8 cellular contexts compared by ENCODE assay signal in genomic region chr17:44363613-44364159, GRCh38. TPM values are rescaled to one million over a fixed set of nuclear protein-coding genes. Genes with fewer than 3 reads are reported as not detected.
DNase-seq lines count a peak whose midpoint lies in the region; ATAC-seq and TF ChIP-seq lines count a peak whose summit lies in the region.

FAM171A2 (minus strand) TSS chr17:44363853; CDS start chr17:44363714, 139 bp downstream.

- no peaks in the 10 kb centered on the region for H3K4me1 ChIP-seq in RWPE2 (ENCODE audit: insufficient read depth, poor library complexity, severe bottlenecking)

- H3K27me3 Mint-ChIP-seq in type B pancreatic cell = peaks cover 27% of the 10 kb centered on the region

- ATAC-seq in RWPE2 (ENCODE audit: low read depth) = peak; percentile 65
- ATAC-seq in HG03108 (IDR thresholded peaks at IDR 0.05; ENCODE audit: unreplicated experiment) = no peak

- no peaks in the 10 kb centered on the region for H3K9me3 Mint-ChIP-seq in type B pancreatic cell

- H3K27ac ChIP-seq in RWPE2 (ENCODE audit: poor library complexity, severe bottlenecking) = no peak within 1 kb of the TSS

- H3K9me3 ChIP-seq in RWPE2 (ENCODE audit: severe bottlenecking) = no peaks in the 10 kb centered on the region

- peak; percentile 64 for TF ChIP-seq CTCF in GM12864 (IDR thresholded peaks at IDR 0.05; ENCODE audit: low read depth, low read length, missing control alignments)
- peak; percentile 95 for TF ChIP-seq CTCF in RWPE2 (IDR thresholded peaks at IDR 0.05; ENCODE audit: poor library complexity, severe bottlenecking)
- peak; percentile 94 for TF ChIP-seq CTCF in type B pancreatic cell (conservative IDR thresholded peaks at IDR 0.05)

- no peak within 1 kb of the TSS for H3K27ac Mint-ChIP-seq in type B pancreatic cell

- peaks cover 30% of the 10 kb centered on the region for H3K4me1 Mint-ChIP-seq in type B pancreatic cell (ENCODE audit: unreplicated experiment)

- DNase-seq in GM12864 (ENCODE audit: low read depth) (no peak), HUDEP-2 (lab: John Stamatoyannopoulos, UW; ENCODE audit: unreplicated experiment in 76 of 76) (peak in 41 of 76 experiments; percentile 5 to 60 (median 33)), RWPE2 (ENCODE audit: low spot score) (no peak), germinal center (ENCODE audit: low spot score) (peak; percentile 84), nucleus accumbens (lab: John Stamatoyannopoulos, UW) (peak in 34 of 56 donors; percentile 10 to 66 (median 34)), type B pancreatic cell (ENCODE audit: extremely low spot score, unreplicated experiment) (peak; percentile 86)
- DNase-seq in activated naive CD4-positive, alpha-beta T cell treated with Interleukin-2 at 50 U/mL for 16 hours = peak; percentile 72

- peak within 1 kb of the TSS; percentile 62 for H3K4me3 ChIP-seq in GM12864 (ENCODE audit: low read depth, low read length)
- peak within 1 kb of the TSS; percentile 72 for H3K4me3 ChIP-seq in RWPE2 (ENCODE audit: severe bottlenecking)

- no peaks in the 10 kb centered on the region for H3K36me3 ChIP-seq in RWPE2 (ENCODE audit: low read depth)

- no peaks in the 10 kb centered on the region for H3K36me3 Mint-ChIP-seq in type B pancreatic cell

- H3K27me3 ChIP-seq in RWPE2 (ENCODE audit: insufficient read depth, poor library complexity, severe bottlenecking) = no peaks in the 10 kb centered on the region

- H3K4me3 Mint-ChIP-seq in type B pancreatic cell = peak within 1 kb of the TSS; percentile 90

RNA-seq across cellular contexts. Expression of gene FAM171A2, which starts in this region (rescaled TPM):
- 13.3 and 34.7 TPM in 2 replicates for total RNA-seq in type B pancreatic cell (ENCODE audit: low replicate concordance)

Comparison
In these comparisons a context has a peak if more than half of its experiments do, and no peak if none do; other contexts are left out.
1. DNase-seq: peak in HUDEP-2 (41 of 76), activated naive CD4-positive, alpha-beta T cell treated with Interleukin-2 at 50 U/mL for 16 hours (single experiment), germinal center (single experiment), nucleus accumbens (34 of 56) and type B pancreatic cell (single experiment); none in GM12864 (single experiment) and RWPE2 (single experiment).
2. Peak in every context shown above with its lines, with median percentiles within 50 percentile points of each other: CTCF ChIP-seq.